Comparison of ENCODE assay signal across 19 cellular contexts in genomic region chr15:35885870-35886269, GRCh38.
"Had no signal": no experiment of that assay in that cellular context is flagged by ENCODE, and none has a peak within 500 bp of the region (broad histone marks: within the 10 kb centered on the region; RNA-seq: fewer than 3 reads in every experiment).

No MANE protein-coding gene starts in this region.

- H3K4me1 ChIP-seq: spleen, tibial artery, upper lobe of right lung, vagina had no signal

- H3K27me3 ChIP-seq: esophagus muscularis mucosa, spleen, tibial artery, upper lobe of right lung, vagina had no signal

- H3K27ac ChIP-seq: epithelial cell of prostate, esophagus muscularis mucosa, spleen, tibial artery, upper lobe of right lung, vagina had no signal

- DNase-seq: effector memory CD4-positive, alpha-beta T cell; foreskin melanocyte; head of caudate nucleus; hippocampal formation; mucosa of descending colon; naive thymus-derived CD8-positive, alpha-beta T cell; posterior cingulate gyrus; spleen; stimulated activated CD4-positive, alpha-beta T cell treated with anti-CD3 and anti-CD28 coated beads, Interleukin-15, amount 100 ng/mL, for 24 hours; stimulated activated CD4-positive, alpha-beta T cell treated with anti-CD3 and anti-CD28 coated beads, Interleukin-1b, Interleukin-23, amount 100 ng/mL, for 48 hours; stimulated activated CD4-positive, alpha-beta T cell treated with anti-CD3 and anti-CD28 coated beads, Interleukin-4, amount 100 ng/mL, for 24 hours; tibial artery; upper lobe of right lung had no signal

- H3K9me3 ChIP-seq: esophagus muscularis mucosa, mucosa of descending colon, spleen, tibial artery, upper lobe of right lung, vagina had no signal

- FAIRE-seq: endometrium had no signal

- ATAC-seq: mucosa of descending colon; naive thymus-derived CD8-positive, alpha-beta T cell; sciatic nerve; stimulated activated memory B cell treated with anti-CD40 and anti-IgM and Interleukin-4, amounts not matched to agents 10 μg/mL and 1 μg/mL and 100 μg/mL, for 72 hours; upper lobe of right lung had no signal

- H3K36me3 ChIP-seq: esophagus muscularis mucosa, spleen, tibial artery, upper lobe of right lung, vagina had no signal

- H3K4me3 ChIP-seq: esophagus muscularis mucosa, mucosa of descending colon, spleen, tibial artery, upper lobe of right lung, vagina had no signal
